ENCODE assay signal across 1 cellular context in the genomic region with DNA sequence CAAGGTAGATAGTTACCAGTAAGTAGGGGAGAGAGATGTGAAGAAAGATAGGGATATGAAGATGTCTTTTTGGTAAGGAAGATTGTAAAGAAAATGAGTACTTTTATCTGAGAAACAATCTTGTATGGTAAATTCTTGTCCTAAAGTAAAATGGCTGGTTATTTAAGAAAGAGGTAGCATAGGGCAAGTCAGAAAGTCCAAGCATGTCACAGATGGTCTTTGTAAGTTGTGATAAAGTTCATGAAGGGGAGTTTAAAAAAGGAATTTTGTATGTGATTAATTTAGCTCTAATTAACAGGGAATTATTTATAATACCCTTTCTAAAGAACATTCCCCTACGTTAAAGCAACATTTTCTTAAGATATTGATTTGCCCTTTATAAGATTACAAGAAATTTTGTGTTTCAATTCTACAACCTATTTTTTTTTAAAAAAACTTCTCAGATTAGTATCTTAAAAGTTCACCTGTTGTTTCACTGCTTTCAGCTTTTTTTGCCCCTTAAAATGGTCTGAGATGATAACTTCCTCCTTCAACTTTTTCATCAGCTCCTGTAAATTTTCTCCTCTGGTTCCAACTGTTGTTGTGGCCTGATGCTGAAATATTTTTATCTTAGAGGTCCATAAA.
TF ChIP-seq lines count a peak whose summit lies in the region.

No MANE protein-coding gene starts in this region.

TF ChIP-seq in K562, 482 proteins besides CTCF, POLR2A, EP300 and RAD21:
- no peak for TF ChIP-seq ZNF75A (CRISPR knock-in tag; IDR thresholded peaks at IDR 0.05)
- TF ChIP-seq MYC (IDR thresholded peaks at IDR 0.05; ENCODE audit: low read depth, low read length) = no peak
- no peak for TF ChIP-seq MYC (CRISPR knock-in tag; IDR thresholded peaks at IDR 0.05; ENCODE audit: borderline replicate concordance, low read depth)
- TF ChIP-seq, protein P1, sequence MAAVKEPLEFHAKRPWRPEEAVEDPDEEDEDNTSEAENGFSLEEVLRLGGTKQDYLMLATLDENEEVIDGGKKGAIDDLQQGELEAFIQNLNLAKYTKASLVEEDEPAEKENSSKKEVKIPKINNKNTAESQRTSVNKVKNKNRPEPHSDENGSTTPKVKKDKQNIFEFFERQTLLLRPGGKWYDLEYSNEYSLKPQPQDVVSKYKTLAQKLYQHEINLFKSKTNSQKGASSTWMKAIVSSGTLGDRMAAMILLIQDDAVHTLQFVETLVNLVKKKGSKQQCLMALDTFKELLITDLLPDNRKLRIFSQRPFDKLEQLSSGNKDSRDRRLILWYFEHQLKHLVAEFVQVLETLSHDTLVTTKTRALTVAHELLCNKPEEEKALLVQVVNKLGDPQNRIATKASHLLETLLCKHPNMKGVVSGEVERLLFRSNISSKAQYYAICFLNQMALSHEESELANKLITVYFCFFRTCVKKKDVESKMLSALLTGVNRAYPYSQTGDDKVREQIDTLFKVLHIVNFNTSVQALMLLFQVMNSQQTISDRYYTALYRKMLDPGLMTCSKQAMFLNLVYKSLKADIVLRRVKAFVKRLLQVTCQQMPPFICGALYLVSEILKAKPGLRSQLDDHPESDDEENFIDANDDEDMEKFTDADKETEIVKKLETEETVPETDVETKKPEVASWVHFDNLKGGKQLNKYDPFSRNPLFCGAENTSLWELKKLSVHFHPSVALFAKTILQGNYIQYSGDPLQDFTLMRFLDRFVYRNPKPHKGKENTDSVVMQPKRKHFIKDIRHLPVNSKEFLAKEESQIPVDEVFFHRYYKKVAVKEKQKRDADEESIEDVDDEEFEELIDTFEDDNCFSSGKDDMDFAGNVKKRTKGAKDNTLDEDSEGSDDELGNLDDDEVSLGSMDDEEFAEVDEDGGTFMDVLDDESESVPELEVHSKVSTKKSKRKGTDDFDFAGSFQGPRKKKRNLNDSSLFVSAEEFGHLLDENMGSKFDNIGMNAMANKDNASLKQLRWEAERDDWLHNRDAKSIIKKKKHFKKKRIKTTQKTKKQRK (IDR thresholded peaks at IDR 0.05; ENCODE audit: borderline replicate concordance, low read depth, low read length) = 0 out of 2 replicates have a peak, but pooled peaks have one; percentile 26
- TF ChIP-seq, protein P2, sequence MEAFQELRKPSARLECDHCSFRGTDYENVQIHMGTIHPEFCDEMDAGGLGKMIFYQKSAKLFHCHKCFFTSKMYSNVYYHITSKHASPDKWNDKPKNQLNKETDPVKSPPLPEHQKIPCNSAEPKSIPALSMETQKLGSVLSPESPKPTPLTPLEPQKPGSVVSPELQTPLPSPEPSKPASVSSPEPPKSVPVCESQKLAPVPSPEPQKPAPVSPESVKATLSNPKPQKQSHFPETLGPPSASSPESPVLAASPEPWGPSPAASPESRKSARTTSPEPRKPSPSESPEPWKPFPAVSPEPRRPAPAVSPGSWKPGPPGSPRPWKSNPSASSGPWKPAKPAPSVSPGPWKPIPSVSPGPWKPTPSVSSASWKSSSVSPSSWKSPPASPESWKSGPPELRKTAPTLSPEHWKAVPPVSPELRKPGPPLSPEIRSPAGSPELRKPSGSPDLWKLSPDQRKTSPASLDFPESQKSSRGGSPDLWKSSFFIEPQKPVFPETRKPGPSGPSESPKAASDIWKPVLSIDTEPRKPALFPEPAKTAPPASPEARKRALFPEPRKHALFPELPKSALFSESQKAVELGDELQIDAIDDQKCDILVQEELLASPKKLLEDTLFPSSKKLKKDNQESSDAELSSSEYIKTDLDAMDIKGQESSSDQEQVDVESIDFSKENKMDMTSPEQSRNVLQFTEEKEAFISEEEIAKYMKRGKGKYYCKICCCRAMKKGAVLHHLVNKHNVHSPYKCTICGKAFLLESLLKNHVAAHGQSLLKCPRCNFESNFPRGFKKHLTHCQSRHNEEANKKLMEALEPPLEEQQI (IDR thresholded peaks at IDR 0.05) = no peak
- TF ChIP-seq, protein P3, sequence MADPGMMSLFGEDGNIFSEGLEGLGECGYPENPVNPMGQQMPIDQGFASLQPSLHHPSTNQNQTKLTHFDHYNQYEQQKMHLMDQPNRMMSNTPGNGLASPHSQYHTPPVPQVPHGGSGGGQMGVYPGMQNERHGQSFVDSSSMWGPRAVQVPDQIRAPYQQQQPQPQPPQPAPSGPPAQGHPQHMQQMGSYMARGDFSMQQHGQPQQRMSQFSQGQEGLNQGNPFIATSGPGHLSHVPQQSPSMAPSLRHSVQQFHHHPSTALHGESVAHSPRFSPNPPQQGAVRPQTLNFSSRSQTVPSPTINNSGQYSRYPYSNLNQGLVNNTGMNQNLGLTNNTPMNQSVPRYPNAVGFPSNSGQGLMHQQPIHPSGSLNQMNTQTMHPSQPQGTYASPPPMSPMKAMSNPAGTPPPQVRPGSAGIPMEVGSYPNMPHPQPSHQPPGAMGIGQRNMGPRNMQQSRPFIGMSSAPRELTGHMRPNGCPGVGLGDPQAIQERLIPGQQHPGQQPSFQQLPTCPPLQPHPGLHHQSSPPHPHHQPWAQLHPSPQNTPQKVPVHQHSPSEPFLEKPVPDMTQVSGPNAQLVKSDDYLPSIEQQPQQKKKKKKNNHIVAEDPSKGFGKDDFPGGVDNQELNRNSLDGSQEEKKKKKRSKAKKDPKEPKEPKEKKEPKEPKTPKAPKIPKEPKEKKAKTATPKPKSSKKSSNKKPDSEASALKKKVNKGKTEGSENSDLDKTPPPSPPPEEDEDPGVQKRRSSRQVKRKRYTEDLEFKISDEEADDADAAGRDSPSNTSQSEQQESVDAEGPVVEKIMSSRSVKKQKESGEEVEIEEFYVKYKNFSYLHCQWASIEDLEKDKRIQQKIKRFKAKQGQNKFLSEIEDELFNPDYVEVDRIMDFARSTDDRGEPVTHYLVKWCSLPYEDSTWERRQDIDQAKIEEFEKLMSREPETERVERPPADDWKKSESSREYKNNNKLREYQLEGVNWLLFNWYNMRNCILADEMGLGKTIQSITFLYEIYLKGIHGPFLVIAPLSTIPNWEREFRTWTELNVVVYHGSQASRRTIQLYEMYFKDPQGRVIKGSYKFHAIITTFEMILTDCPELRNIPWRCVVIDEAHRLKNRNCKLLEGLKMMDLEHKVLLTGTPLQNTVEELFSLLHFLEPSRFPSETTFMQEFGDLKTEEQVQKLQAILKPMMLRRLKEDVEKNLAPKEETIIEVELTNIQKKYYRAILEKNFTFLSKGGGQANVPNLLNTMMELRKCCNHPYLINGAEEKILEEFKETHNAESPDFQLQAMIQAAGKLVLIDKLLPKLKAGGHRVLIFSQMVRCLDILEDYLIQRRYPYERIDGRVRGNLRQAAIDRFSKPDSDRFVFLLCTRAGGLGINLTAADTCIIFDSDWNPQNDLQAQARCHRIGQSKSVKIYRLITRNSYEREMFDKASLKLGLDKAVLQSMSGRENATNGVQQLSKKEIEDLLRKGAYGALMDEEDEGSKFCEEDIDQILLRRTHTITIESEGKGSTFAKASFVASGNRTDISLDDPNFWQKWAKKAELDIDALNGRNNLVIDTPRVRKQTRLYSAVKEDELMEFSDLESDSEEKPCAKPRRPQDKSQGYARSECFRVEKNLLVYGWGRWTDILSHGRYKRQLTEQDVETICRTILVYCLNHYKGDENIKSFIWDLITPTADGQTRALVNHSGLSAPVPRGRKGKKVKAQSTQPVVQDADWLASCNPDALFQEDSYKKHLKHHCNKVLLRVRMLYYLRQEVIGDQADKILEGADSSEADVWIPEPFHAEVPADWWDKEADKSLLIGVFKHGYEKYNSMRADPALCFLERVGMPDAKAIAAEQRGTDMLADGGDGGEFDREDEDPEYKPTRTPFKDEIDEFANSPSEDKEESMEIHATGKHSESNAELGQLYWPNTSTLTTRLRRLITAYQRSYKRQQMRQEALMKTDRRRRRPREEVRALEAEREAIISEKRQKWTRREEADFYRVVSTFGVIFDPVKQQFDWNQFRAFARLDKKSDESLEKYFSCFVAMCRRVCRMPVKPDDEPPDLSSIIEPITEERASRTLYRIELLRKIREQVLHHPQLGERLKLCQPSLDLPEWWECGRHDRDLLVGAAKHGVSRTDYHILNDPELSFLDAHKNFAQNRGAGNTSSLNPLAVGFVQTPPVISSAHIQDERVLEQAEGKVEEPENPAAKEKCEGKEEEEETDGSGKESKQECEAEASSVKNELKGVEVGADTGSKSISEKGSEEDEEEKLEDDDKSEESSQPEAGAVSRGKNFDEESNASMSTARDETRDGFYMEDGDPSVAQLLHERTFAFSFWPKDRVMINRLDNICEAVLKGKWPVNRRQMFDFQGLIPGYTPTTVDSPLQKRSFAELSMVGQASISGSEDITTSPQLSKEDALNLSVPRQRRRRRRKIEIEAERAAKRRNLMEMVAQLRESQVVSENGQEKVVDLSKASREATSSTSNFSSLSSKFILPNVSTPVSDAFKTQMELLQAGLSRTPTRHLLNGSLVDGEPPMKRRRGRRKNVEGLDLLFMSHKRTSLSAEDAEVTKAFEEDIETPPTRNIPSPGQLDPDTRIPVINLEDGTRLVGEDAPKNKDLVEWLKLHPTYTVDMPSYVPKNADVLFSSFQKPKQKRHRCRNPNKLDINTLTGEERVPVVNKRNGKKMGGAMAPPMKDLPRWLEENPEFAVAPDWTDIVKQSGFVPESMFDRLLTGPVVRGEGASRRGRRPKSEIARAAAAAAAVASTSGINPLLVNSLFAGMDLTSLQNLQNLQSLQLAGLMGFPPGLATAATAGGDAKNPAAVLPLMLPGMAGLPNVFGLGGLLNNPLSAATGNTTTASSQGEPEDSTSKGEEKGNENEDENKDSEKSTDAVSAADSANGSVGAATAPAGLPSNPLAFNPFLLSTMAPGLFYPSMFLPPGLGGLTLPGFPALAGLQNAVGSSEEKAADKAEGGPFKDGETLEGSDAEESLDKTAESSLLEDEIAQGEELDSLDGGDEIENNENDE (IDR thresholded peaks at IDR 0.05; ENCODE audit: low read depth, low read length) = no peak
- TF ChIP-seq RCOR1 (IDR thresholded peaks at IDR 0.05; ENCODE audit: borderline replicate concordance in 1 of 2, low read depth in 2 of 2, low read length in 2 of 2) = no peak
- TF ChIP-seq ZFP36 (IDR thresholded peaks at IDR 0.05; ENCODE audit: low read depth, low read length, partially characterized antibody) = peak; percentile 80
- TF ChIP-seq PTTG1 (tag; IDR thresholded peaks at IDR 0.05; ENCODE audit: low read depth) = no peak
- TF ChIP-seq, protein P4, sequence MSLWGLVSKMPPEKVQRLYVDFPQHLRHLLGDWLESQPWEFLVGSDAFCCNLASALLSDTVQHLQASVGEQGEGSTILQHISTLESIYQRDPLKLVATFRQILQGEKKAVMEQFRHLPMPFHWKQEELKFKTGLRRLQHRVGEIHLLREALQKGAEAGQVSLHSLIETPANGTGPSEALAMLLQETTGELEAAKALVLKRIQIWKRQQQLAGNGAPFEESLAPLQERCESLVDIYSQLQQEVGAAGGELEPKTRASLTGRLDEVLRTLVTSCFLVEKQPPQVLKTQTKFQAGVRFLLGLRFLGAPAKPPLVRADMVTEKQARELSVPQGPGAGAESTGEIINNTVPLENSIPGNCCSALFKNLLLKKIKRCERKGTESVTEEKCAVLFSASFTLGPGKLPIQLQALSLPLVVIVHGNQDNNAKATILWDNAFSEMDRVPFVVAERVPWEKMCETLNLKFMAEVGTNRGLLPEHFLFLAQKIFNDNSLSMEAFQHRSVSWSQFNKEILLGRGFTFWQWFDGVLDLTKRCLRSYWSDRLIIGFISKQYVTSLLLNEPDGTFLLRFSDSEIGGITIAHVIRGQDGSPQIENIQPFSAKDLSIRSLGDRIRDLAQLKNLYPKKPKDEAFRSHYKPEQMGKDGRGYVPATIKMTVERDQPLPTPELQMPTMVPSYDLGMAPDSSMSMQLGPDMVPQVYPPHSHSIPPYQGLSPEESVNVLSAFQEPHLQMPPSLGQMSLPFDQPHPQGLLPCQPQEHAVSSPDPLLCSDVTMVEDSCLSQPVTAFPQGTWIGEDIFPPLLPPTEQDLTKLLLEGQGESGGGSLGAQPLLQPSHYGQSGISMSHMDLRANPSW (CRISPR knock-in tag; IDR thresholded peaks at IDR 0.05) = no peak
- TF ChIP-seq KLF13 (tag; IDR thresholded peaks at IDR 0.05; ENCODE audit: borderline replicate concordance, low read depth) = no peak
- TF ChIP-seq MAFG (tag; conservative IDR thresholded peaks at IDR 0.05) = no peak
- no peak for TF ChIP-seq GATAD2B (IDR thresholded peaks at IDR 0.05; ENCODE audit: borderline replicate concordance)
